8 cellular contexts compared by ENCODE assay signal in genomic region chr17:42221886-42222745, GRCh38. TPM values are rescaled to one million over a fixed set of nuclear protein-coding genes. Genes with fewer than 3 reads are reported as not detected.
DNase-seq lines count a peak whose midpoint lies in the region; ATAC-seq and TF ChIP-seq lines count a peak whose summit lies in the region.

No MANE protein-coding gene starts in this region.

- no peaks in the 10 kb centered on the region for H3K27me3 Mint-ChIP-seq in CD14-positive monocyte (ENCODE audit: low read depth in 3 of 3)

- H3K4me3 ChIP-seq in HFF-Myc (replicated peaks; ENCODE audit: low read depth, low read length) = no peak overlapping the region

- H3K27ac Mint-ChIP-seq in CD14-positive monocyte = peak overlapping the region in 6 of 7 donors; percentile 1 to 90 (median 70)

- intact Hi-C loops in CD14-positive monocyte (cut with micrococcal nuclease) = loop anchor here in 1 of 2 donors (5.0 kb wide), 1 partner anchor 65 kb away; the partner anchor contains the start of gene STAT5A

- H3K9me3 Mint-ChIP-seq in CD14-positive monocyte = no peaks in the 10 kb centered on the region

- POLR2A ChIA-PET in RWPE1 (lab: Yijun Ruan, JAX; ENCODE audit: low non-redundant PET) = interaction anchor here (0.5 to 0.6 kb wide), 2 partner anchors 51 to 56 kb away, joined by 5 to 12 read pairs; no protein-coding TSS in a partner anchor

- CTCF ChIA-PET in RWPE1 (lab: Yijun Ruan, JAX) = interaction anchor here (0.5 to 0.8 kb wide), 4 partner anchors 28 to 508 kb away, joined by 3 to 4 read pairs (median 4); no protein-coding TSS in a partner anchor

- H3K27ac ChIP-seq in RWPE1 = no peak overlapping the region

- no peak for ATAC-seq in GM18870 (IDR thresholded peaks at IDR 0.05; ENCODE audit: unreplicated experiment)
- ATAC-seq in HG02973 (IDR thresholded peaks at IDR 0.05; ENCODE audit: unreplicated experiment) = no peak

- TF ChIP-seq CTCF in CD14-positive monocyte (IDR thresholded peaks at IDR 0.05) = peak; percentile 68
- TF ChIP-seq CTCF in HFF-Myc (IDR thresholded peaks at IDR 0.05; ENCODE audit: low read depth, low read length, missing control alignments) = peak; percentile 78
- TF ChIP-seq CTCF in RWPE1 (conservative IDR thresholded peaks at IDR 0.05; ENCODE audit: low read depth) = peak; percentile 33; the same call in 1 of the 2 replicates

- DNase-seq in CD14-positive monocyte (ENCODE audit: low spot score) (peak; percentile 61), HFF-Myc (ENCODE audit: extremely low read depth, low read depth) (peak; percentile 17), RWPE1 (ENCODE audit: low spot score) (no peak), foreskin melanocyte (peak; percentile 46), renal cortical epithelial cell (ENCODE audit: low read depth) (peak; percentile 48)
- peak; percentile 8 to 35 for DNase-seq in activated T-helper 1 cell treated with anti-CD3 and anti-CD28 coated beads, Interleukin-2, amount 50 U/mL, for 16 hours (ENCODE audit: low read depth in 1 of 2, low spot score in 1 of 2)

- peaks cover 57 to 73% of the 10 kb centered on the region in 2 donors for H3K36me3 Mint-ChIP-seq in CD14-positive monocyte

- no peak overlapping the region for H3K4me3 Mint-ChIP-seq in CD14-positive monocyte

- H3K4me1 Mint-ChIP-seq in CD14-positive monocyte = peaks cover 15% of the 10 kb centered on the region

RNA-seq across cellular contexts. Expression of gene GHDC, which starts 27.8 kb away (rescaled TPM):
- 10 to 100 TPM; 20.0 to 20.6 TPM for polyA plus RNA-seq in CD14-positive monocyte
- 30.6 and 69.0 TPM in 2 replicates for total RNA-seq in renal cortical epithelial cell

RNA-seq across cellular contexts. Expression of gene HCRT, which starts 36.9 kb away (rescaled TPM):
- polyA plus RNA-seq in CD14-positive monocyte = not detected
- not detected in 2 replicates for total RNA-seq in renal cortical epithelial cell

RNA-seq across cellular contexts. Expression of gene KCNH4, which starts 41.2 kb away (rescaled TPM):
- not detected for polyA plus RNA-seq in CD14-positive monocyte
- total RNA-seq in renal cortical epithelial cell = not detected in 2 replicates

RNA-seq across cellular contexts. Expression of gene STAT5B, which starts 54.1 kb away (rescaled TPM):
- polyA plus RNA-seq in CD14-positive monocyte = 10 to 100 TPM; 28.5 to 47.9 TPM
- 17.2 and 27.2 TPM in 2 replicates for total RNA-seq in renal cortical epithelial cell
